8 cellular contexts compared by ENCODE assay signal in the genomic region with DNA sequence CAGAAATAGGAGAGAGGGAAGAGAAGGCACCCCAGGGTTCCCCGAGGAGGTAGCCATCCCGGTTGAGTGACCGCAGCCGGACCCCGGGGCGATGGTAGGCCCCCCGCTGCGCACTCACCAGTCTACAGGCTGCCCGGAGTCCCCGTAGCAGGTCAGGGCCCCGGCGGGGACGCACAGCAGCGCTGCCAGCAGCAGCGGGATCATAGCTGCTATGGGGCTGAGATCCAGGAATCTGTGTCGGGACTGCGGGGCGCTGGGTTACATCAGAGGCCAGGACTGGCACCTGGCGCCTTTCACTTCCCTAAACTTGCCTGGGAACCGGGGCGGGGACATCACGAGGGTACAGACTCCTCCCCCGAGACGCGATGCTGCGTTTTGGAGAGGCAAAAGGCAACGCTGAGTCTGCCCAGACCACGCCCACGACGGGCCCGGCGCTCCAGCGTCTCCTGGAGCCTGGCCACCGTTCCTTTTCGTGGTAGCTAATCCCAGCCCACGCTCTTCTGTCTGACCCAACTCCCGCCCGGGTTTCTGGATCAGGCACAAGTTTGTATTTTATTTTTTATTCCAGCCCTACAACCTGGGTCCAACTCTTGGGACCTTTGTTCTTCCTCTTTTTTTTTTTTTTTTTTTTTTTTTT. TPM values are rescaled to one million over a fixed set of nuclear protein-coding genes. Genes with fewer than 3 reads are reported as not detected.
DNase-seq lines count a peak whose midpoint lies in the region; ATAC-seq and TF ChIP-seq lines count a peak whose summit lies in the region.

A gene with protein sequence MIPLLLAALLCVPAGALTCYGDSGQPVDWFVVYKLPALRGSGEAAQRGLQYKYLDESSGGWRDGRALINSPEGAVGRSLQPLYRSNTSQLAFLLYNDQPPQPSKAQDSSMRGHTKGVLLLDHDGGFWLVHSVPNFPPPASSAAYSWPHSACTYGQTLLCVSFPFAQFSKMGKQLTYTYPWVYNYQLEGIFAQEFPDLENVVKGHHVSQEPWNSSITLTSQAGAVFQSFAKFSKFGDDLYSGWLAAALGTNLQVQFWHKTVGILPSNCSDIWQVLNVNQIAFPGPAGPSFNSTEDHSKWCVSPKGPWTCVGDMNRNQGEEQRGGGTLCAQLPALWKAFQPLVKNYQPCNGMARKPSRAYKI (minus strand): TSS at position 278 of the 637 bp plus-strand sequence. CDS start 74 bp downstream, at position 204.

- H3K27ac ChIP-seq in H9 (ENCODE audit: insufficient read length, low read depth, low read length), result no peak within 1 kb of the TSS
- H3K27ac ChIP-seq in MM.1S (ENCODE audit: low read length), result peak within 1 kb of the TSS; percentile 25; the same call in 1 of the 2 replicates
- peak within 1 kb of the TSS; percentile 49 for H3K27ac ChIP-seq in SJCRH30
- peak within 1 kb of the TSS; percentile 76 for H3K27ac ChIP-seq in foreskin keratinocyte
- H3K27ac ChIP-seq in subcutaneous abdominal adipose tissue (ENCODE audit: low read depth, low read length), result peak within 1 kb of the TSS; percentile 70

- peak within 1 kb of the TSS; percentile 41 for H3K14ac ChIP-seq in H9 (ENCODE audit: insufficient read depth, low read length)

- peak within 1 kb of the TSS; percentile 39 for H3K4me2 ChIP-seq in H9 (ENCODE audit: insufficient read depth, insufficient read length, low read length)
- peak within 1 kb of the TSS; percentile 97 for H3K4me2 ChIP-seq in MM.1S (ENCODE audit: low read depth, low read length)

- H4K91ac ChIP-seq in H9 (ENCODE audit: insufficient read length, low read depth, low read length), result no peak within 1 kb of the TSS

- peaks cover 8% of the 10 kb centered on the region for H3F3A ChIP-seq in MM.1S (ENCODE audit: insufficient read depth, low read length)

- no peaks in the 10 kb centered on the region for H3K9me2 ChIP-seq in MM.1S (replicated peaks; ENCODE audit: insufficient read depth, low read length)

- H3K79me2 ChIP-seq in H9 (ENCODE audit: insufficient read depth, low read length), result no peaks in the 10 kb centered on the region
- peaks cover 11% of the 10 kb centered on the region; the same call in 1 of the 2 replicates for H3K79me2 ChIP-seq in MM.1S (ENCODE audit: low read length)

- no peak within 1 kb of the TSS for H2BK12ac ChIP-seq in H9 (ENCODE audit: insufficient read length, low read depth, low read length)

- H3K36me3 ChIP-seq in MM.1S (replicated peaks; ENCODE audit: insufficient read depth, low read length), result no peaks in the 10 kb centered on the region
- H3K36me3 ChIP-seq in SJCRH30, result 0 out of 2 replicates have a peak, but pooled peaks cover 2% of the 10 kb centered on the region
- no peaks in the 10 kb centered on the region for H3K36me3 ChIP-seq in neuron (ENCODE audit: insufficient read depth, low read length)
- H3K36me3 ChIP-seq in subcutaneous abdominal adipose tissue (ENCODE audit: control insufficient read depth in 5 of 5, insufficient read depth in 5 of 5, low read length in 5 of 5), result peaks cover 4 to 17% (median 10%) of the 10 kb centered on the region in 5 donors

- H2BK15ac ChIP-seq in H9 (ENCODE audit: low read depth, low read length), result no peak within 1 kb of the TSS

- peaks cover 7 to 11% of the 10 kb centered on the region in 2 experiments for H3K4me1 Mint-ChIP-seq in H9

- H3K9me3 ChIP-seq in H9 (ENCODE audit: control insufficient read depth, low read depth, low read length) (no peaks in the 10 kb centered on the region), MM.1S (replicated peaks; ENCODE audit: insufficient read depth, low read length) (no peaks in the 10 kb centered on the region), SJCRH30 (replicated peaks) (no peaks in the 10 kb centered on the region), neuron (ENCODE audit: low read length) (peaks cover 19% of the 10 kb centered on the region), subcutaneous abdominal adipose tissue (ENCODE audit: control insufficient read depth in 5 of 5, low read length in 5 of 5) (peaks cover 5 to 17% (median 10%) of the 10 kb centered on the region in 5 donors)

- H3K23me2 ChIP-seq in H9 (ENCODE audit: insufficient read length, low read depth, low read length, poor library complexity, severe bottlenecking), result peaks cover 6% of the 10 kb centered on the region

- H2BK5ac ChIP-seq in H9 (ENCODE audit: insufficient read length, low read length), result no peak within 1 kb of the TSS

- peak within 1 kb of the TSS; percentile 10 for H3K18ac ChIP-seq in H9 (ENCODE audit: insufficient read length, low read depth, low read length)

- no peak within 1 kb of the TSS for H2AFZ ChIP-seq in H9 (ENCODE audit: low read length)
- H2AFZ ChIP-seq in MM.1S (ENCODE audit: low read length), result peak within 1 kb of the TSS; percentile 89
- H2AFZ ChIP-seq in neuron (ENCODE audit: low read depth, low read length), result peak within 1 kb of the TSS; percentile 78

- TF ChIP-seq CTCF in H9 (conservative IDR thresholded peaks at IDR 0.05) (no peak), MM.1S (IDR thresholded peaks at IDR 0.05; ENCODE audit: low read length) (no peak), foreskin keratinocyte (conservative IDR thresholded peaks at IDR 0.05) (no peak)

- peak within 1 kb of the TSS; percentile 79 to 97 (median 83); a peak in 4 of 7 replicates for H3K27ac Mint-ChIP-seq in H9

- no peak within 1 kb of the TSS for H4K8ac ChIP-seq in H9 (replicated peaks; ENCODE audit: insufficient read length, low read depth, low read length)

- H3K4me3 Mint-ChIP-seq in H9, result peak within 1 kb of the TSS; percentile 85

- no peak within 1 kb of the TSS for H2AK5ac ChIP-seq in H9 (ENCODE audit: insufficient read length, low read length)

- no peak within 1 kb of the TSS for H3T11ph ChIP-seq in H9 (ENCODE audit: low read length)

- peak; percentile 94 for DNase-seq in ELF-1 (ENCODE audit: low read depth, low spot score)
- DNase-seq in H9, result peak; percentile 98
- peak; percentile 96 for DNase-seq in MM.1S
- peak; percentile 99 to 100 for DNase-seq in SJCRH30
- peak; percentile 59 to 77 (median 67) for DNase-seq in activated naive CD4-positive, alpha-beta T cell (lab: John Stamatoyannopoulos, UW)
- DNase-seq in foreskin keratinocyte, result peak; percentile 75 to 89

- peak within 1 kb of the TSS; percentile 76 for H3K4me3 ChIP-seq in MM.1S (ENCODE audit: low read length)
- peak within 1 kb of the TSS; percentile 63 for H3K4me3 ChIP-seq in SJCRH30
- H3K4me3 ChIP-seq in neuron (ENCODE audit: low read length), result peak within 1 kb of the TSS; percentile 52
- H3K4me3 ChIP-seq in subcutaneous abdominal adipose tissue (ENCODE audit: low read depth in 1 of 5, low read length in 5 of 5), result peak within 1 kb of the TSS; percentile 74 to 90 (median 82)

- H3K9ac ChIP-seq in H9 (ENCODE audit: extremely low read depth, insufficient read length, low read length) (peak within 1 kb of the TSS; percentile 60), MM.1S (ENCODE audit: low read length) (peak within 1 kb of the TSS; percentile 53; the same call in 1 of the 2 replicates), subcutaneous abdominal adipose tissue (ENCODE audit: low read length in 5 of 5) (peak within 1 kb of the TSS in 4 of 5 donors; percentile 70 to 87 (median 78))

- H3K56ac ChIP-seq in H9 (ENCODE audit: insufficient read length, low read depth, low read length), result no peak within 1 kb of the TSS

- peak; percentile 84 for ATAC-seq in foreskin keratinocyte

- H3K36me3 Mint-ChIP-seq in H9 (ENCODE audit: insufficient read depth in 1 of 3, low read depth in 3 of 3), result peaks cover 10 to 16% (median 14%) of the 10 kb centered on the region in 3 experiments; a peak in 6 of 7 replicates

- no peak within 1 kb of the TSS for H2BK20ac ChIP-seq in H9 (ENCODE audit: low read depth, low read length, poor library complexity, severe bottlenecking)

- H3K79me1 ChIP-seq in H9 (ENCODE audit: insufficient read depth, low read depth, low read length, poor library complexity, severe bottlenecking), result no peaks in the 10 kb centered on the region

- H3K27me3 ChIP-seq in H9 (ENCODE audit: insufficient read depth, low read length) (0 out of 2 replicates have a peak, but pooled peaks cover 1% of the 10 kb centered on the region), MM.1S (replicated peaks; ENCODE audit: insufficient read depth, low read length) (no peaks in the 10 kb centered on the region), SJCRH30 (no peaks in the 10 kb centered on the region), foreskin keratinocyte (no peaks in the 10 kb centered on the region), neuron (ENCODE audit: insufficient read depth, low read length) (peaks cover 25% of the 10 kb centered on the region), subcutaneous abdominal adipose tissue (ENCODE audit: control insufficient read depth in 5 of 5, insufficient read depth in 4 of 5, low read length in 5 of 5) (peaks cover 6 to 18% (median 9%) of the 10 kb centered on the region in 5 donors)

- peaks cover 29% of the 10 kb centered on the region for H3K27me3 Mint-ChIP-seq in H9 (ENCODE audit: low read depth)

- WGBS in H9 (ENCODE audit: extremely low coverage, insufficient read length, low lambda C conversion rate), result no CpG with 5 or more reads among the region's 38 CpGs

- H3K4me1 ChIP-seq in H9 (ENCODE audit: insufficient read depth, low read length), result no peaks in the 10 kb centered on the region
- peaks cover 10% of the 10 kb centered on the region for H3K4me1 ChIP-seq in MM.1S (ENCODE audit: low read length)
- H3K4me1 ChIP-seq in SJCRH30, result no peaks in the 10 kb centered on the region
- no peaks in the 10 kb centered on the region for H3K4me1 ChIP-seq in foreskin keratinocyte
- peaks cover 3% of the 10 kb centered on the region for H3K4me1 ChIP-seq in neuron (ENCODE audit: insufficient read depth, low read length)
- H3K4me1 ChIP-seq in subcutaneous abdominal adipose tissue (ENCODE audit: control insufficient read depth in 5 of 5, insufficient read depth in 5 of 5, low read length in 5 of 5), result peaks cover 0 to 35% (median 27%) of the 10 kb centered on the region in 5 donors

- peaks cover 14 to 16% of the 10 kb centered on the region in 2 experiments for H3K9me3 Mint-ChIP-seq in H9

- H2BK120ac ChIP-seq in H9 (ENCODE audit: low read depth, low read length, poor library complexity, severe bottlenecking), result no peak within 1 kb of the TSS

- no peak within 1 kb of the TSS for H3K23ac ChIP-seq in H9 (ENCODE audit: insufficient read length, low read depth, low read length)

- no peak within 1 kb of the TSS for H4K5ac ChIP-seq in H9 (ENCODE audit: insufficient read length, low read depth, low read length)

- H4K20me1 ChIP-seq in H9 (ENCODE audit: control insufficient read depth, insufficient read depth, insufficient read length), result no peaks in the 10 kb centered on the region
- H4K20me1 ChIP-seq in MM.1S (ENCODE audit: insufficient read depth, low read length), result no peaks in the 10 kb centered on the region

- no peak within 1 kb of the TSS for H3K4ac ChIP-seq in H9 (ENCODE audit: low read depth, low read length)

RNA-seq across cellular contexts. Expression of the gene that starts here (rescaled TPM):
- total RNA-seq in H9 (2021) (23.8 and 26.0 TPM in 2 replicates), foreskin keratinocyte (28.2 and 36.3 TPM in 2 replicates)
- total RNA-seq in SJCRH30 (2014; rRNA removed; shearing (Covaris generic)), result 16.4 and 16.8 TPM in 2 replicates
- 36.1 and 44.0 TPM in 2 replicates for polyA plus RNA-seq in foreskin keratinocyte
